Comparison of ENCODE assay signal across 8 cellular contexts in genomic region chr10:99431190-99431549, GRCh38. TPM values are rescaled to one million over a fixed set of nuclear protein-coding genes. Genes with fewer than 3 reads are reported as not detected.
DNase-seq lines count a peak whose midpoint lies in the region; ATAC-seq, FAIRE-seq and TF ChIP-seq lines count a peak whose summit lies in the region.

No MANE protein-coding gene starts in this region.

- H3K27ac ChIP-seq in kidney (ENCODE audit: low read depth in 2 of 2, low read length in 2 of 2) (peak overlapping the region; percentile 96 to 98), small intestine (ENCODE audit: low read depth in 1 of 2, low read length in 1 of 2) (peak overlapping the region; percentile 94 to 99)

- WGBS in small intestine, 3 donors, result 0% methylated on average over 16 of the region's 16 CpGs

- peak overlapping the region; percentile 93 to 94 for H3K9ac ChIP-seq in kidney (ENCODE audit: low read length in 2 of 2)

- intact Hi-C loops in kidney (cut with DNase I), result no loop called here

- POLR2A ChIA-PET in BJ (lab: Charles Lee), result no interaction called here

- no peaks in the 10 kb centered on the region for H3K9me3 ChIP-seq in kidney (ENCODE audit: control insufficient read depth in 1 of 2, low read length in 2 of 2)
- H3K9me3 ChIP-seq in small intestine (ENCODE audit: control insufficient read depth, low read depth), result no peaks in the 10 kb centered on the region

- H3K27me3 ChIP-seq in BJ (ENCODE audit: control insufficient read depth, insufficient read depth, low read length) (no peaks in the 10 kb centered on the region), small intestine (ENCODE audit: control insufficient read depth in 2 of 2, insufficient read depth in 2 of 2, low read length in 2 of 2) (no peaks in the 10 kb centered on the region)

- FAIRE-seq in kidney (lab: Jason Lieb, UNC) (no peak), small intestine (lab: Jason Lieb, UNC) (no peak)

- DNase-seq in BJ (ENCODE audit: low read depth) (peak; percentile 2), RKO (ENCODE audit: low spot score) (peak; percentile 80), cerebellum (ENCODE audit: low spot score) (peak; percentile 81), kidney (peak; percentile 89), small intestine (peak; percentile 82)

- H3K36me3 ChIP-seq in BJ (ENCODE audit: control insufficient read depth, insufficient read depth, low read length) (0 out of 2 replicates have a peak, but pooled peaks cover 2% of the 10 kb centered on the region), kidney (ENCODE audit: control insufficient read depth in 1 of 2, insufficient read depth in 2 of 2, low read length in 2 of 2) (peaks cover under 1 to 4% of the 10 kb centered on the region in 2 donors), small intestine (ENCODE audit: control insufficient read depth in 2 of 2, insufficient read depth in 2 of 2, low read length in 2 of 2) (peaks cover 0 to 3% of the 10 kb centered on the region in 2 donors)

- TF ChIP-seq CTCF in BJ (IDR thresholded peaks at IDR 0.05; ENCODE audit: insufficient read depth, low read depth, low read length) (no peak), kidney (IDR thresholded peaks at IDR 0.05; ENCODE audit: borderline replicate concordance, extremely low read depth, insufficient read depth) (no peak)

- ATAC-seq in GM21515 (IDR thresholded peaks at IDR 0.05; ENCODE audit: unreplicated experiment) (peak; percentile 3), GM21423 (IDR thresholded peaks at IDR 0.05; ENCODE audit: unreplicated experiment) (no peak), GM18519 (IDR thresholded peaks at IDR 0.05; ENCODE audit: low FRiP score, unreplicated experiment) (no peak)

- H3K4me1 ChIP-seq in kidney (ENCODE audit: control insufficient read depth in 1 of 2, insufficient read depth in 1 of 2, low read depth in 1 of 2, low read length in 2 of 2), result peaks cover 9 to 12% of the 10 kb centered on the region in 2 donors
- no peaks in the 10 kb centered on the region for H3K4me1 ChIP-seq in small intestine (ENCODE audit: control insufficient read depth in 2 of 2, insufficient read depth in 1 of 2, low read depth in 1 of 2, low read length in 1 of 2)

- CTCF ChIA-PET in BJ (lab: Yijun Ruan, JAX), result interaction anchor here (0.9 to 2.9 kb wide), 4 partner anchors 19 to 181 kb away, joined by 3 to 17 read pairs (median 4); no protein-coding TSS in a partner anchor

- H3K4me3 ChIP-seq in BJ (ENCODE audit: low read depth, low read length) (peak overlapping the region; percentile 81), kidney (ENCODE audit: low read length in 2 of 2) (peak overlapping the region; percentile 93 to 98), small intestine (ENCODE audit: low read depth in 1 of 2, low read length in 2 of 2) (peak overlapping the region; percentile 52 to 67)

RNA-seq across cellular contexts. Expression of gene GOT1, which starts 0.7 kb away (rescaled TPM):
- polyA plus RNA-seq in BJ (2011; rRNA removed) (41.4 and 53.3 TPM in 2 replicates), kidney (ENCODE audit: insufficient read depth, low read depth, low replicate concordance) (241 TPM), small intestine (100 to 1,000 TPM in 1 of 3 donors, 10 to 100 TPM in 2; 65.9 to 105 (median 78.0) TPM)
- 19.0 and 30.5 TPM in 2 replicates for polyA minus RNA-seq in BJ (2011; rRNA and poly(A)+ RNA removed)
- total RNA-seq in cerebellum (23.4 TPM), kidney (73.2 TPM)

Comparison
In these comparisons a context has a peak if more than half of its experiments do, and no peak if none do; other contexts are left out.
1. DNase-seq: peak in every context shown above with its lines; median percentile 89 in kidney; 82 in small intestine; 81 in cerebellum; 80 in RKO; 2 in BJ.